ENCODE assay signal across 16 cellular contexts in genomic region chr17:4195306-4195705, GRCh38. TPM values are rescaled to one million over a fixed set of nuclear protein-coding genes. Genes with fewer than 3 reads are reported as not detected.
A peak's percentile ranks its signal among the peaks of the same experiment; 100 is the strongest.
DNase-seq lines count a peak whose midpoint lies in the region; ATAC-seq and TF ChIP-seq lines count a peak whose summit lies in the region.
"Had no signal": no experiment of that assay in that cellular context is flagged by ENCODE, and none has a peak within 500 bp of the region (broad histone marks: within the 10 kb centered on the region; RNA-seq: fewer than 3 reads in every experiment).

No MANE protein-coding gene starts in this region.

- no peak overlapping the region for H4K5ac ChIP-seq in IMR-90 (ENCODE audit: low read depth, low read length)

- H3K4me2 ChIP-seq in IMR-90 (ENCODE audit: low read depth, low read length) (no peak overlapping the region), osteoblast (ENCODE audit: insufficient read depth, low read length) (peak overlapping the region; percentile 71)
- H3K4me2 ChIP-seq: BLaER1 had no signal

- no peak overlapping the region for H3K23ac ChIP-seq in IMR-90 (ENCODE audit: low read depth, low read length)

- H3K9me3 ChIP-seq in IMR-90 (ENCODE audit: control insufficient read depth, insufficient read depth, low read length) (no peaks in the 10 kb centered on the region), osteoblast (ENCODE audit: low read depth, low read length) (no peaks in the 10 kb centered on the region), sigmoid colon (no peaks in the 10 kb centered on the region), lower lobe of right lung (no peaks in the 10 kb centered on the region)
- H3K9me3 ChIP-seq: BLaER1, Peyer's patch had no signal

- H2AFZ ChIP-seq in IMR-90 (replicated peaks; ENCODE audit: low read length, poor library complexity) (no peak overlapping the region), osteoblast (ENCODE audit: low read length) (peak overlapping the region; percentile 54)

- H3K27me3 ChIP-seq in IMR-90 (ENCODE audit: control insufficient read depth, insufficient read depth, low read length) (no peaks in the 10 kb centered on the region), osteoblast (ENCODE audit: insufficient read depth, low read length) (no peaks in the 10 kb centered on the region), sigmoid colon (no peaks in the 10 kb centered on the region), lower lobe of right lung (ENCODE audit: low read depth) (no peaks in the 10 kb centered on the region)
- H3K27me3 ChIP-seq: BLaER1, Peyer's patch had no signal

- no TSS peak for BruUV-seq in IMR-90 (replicated peaks; lab: Mats Ljungman, UMichigan)

- intact Hi-C loops in IMR-90 (cut with micrococcal nuclease) (no loop called here), sigmoid colon (cut with DNase I) (no loop called here), lower lobe of right lung (cut with DNase I) (no loop called here)

- dilution Hi-C loops in IMR-90 (cut with HindIII; ENCODE audit: low sequenced_read_pairs, unreplicated experiment), result no loop called here

- no peak overlapping the region for H2BK120ac ChIP-seq in IMR-90 (ENCODE audit: low read depth, low read length)

- no peak overlapping the region for H2BK20ac ChIP-seq in IMR-90 (ENCODE audit: low read depth, low read length)

- TF ChIP-seq CTCF in IMR-90 (conservative IDR thresholded peaks at IDR 0.05; ENCODE audit: low read depth, low read length) (no peak), cardiac fibroblast (IDR thresholded peaks at IDR 0.05; ENCODE audit: low read depth, low read length) (no peak), osteoblast (IDR thresholded peaks at IDR 0.05; ENCODE audit: extremely low read depth, low read depth, low read length) (no peak), sigmoid colon (IDR thresholded peaks at IDR 0.05) (no peak), lower lobe of right lung (IDR thresholded peaks at IDR 0.05) (no peak)

- H2AK5ac ChIP-seq in IMR-90 (ENCODE audit: low read depth, low read length), result no peak overlapping the region

- H3K4me1 ChIP-seq in IMR-90 (ENCODE audit: control insufficient read depth, insufficient read depth, low read length), result peaks cover 5% of the 10 kb centered on the region
- H3K4me1 ChIP-seq in osteoblast (ENCODE audit: insufficient read depth, low read length), result peaks cover 17% of the 10 kb centered on the region
- peaks cover 0 to 11% (median 3%) of the 10 kb centered on the region in 4 donors for H3K4me1 ChIP-seq in sigmoid colon
- no peaks in the 10 kb centered on the region for H3K4me1 ChIP-seq in lower lobe of right lung
- H3K4me1 ChIP-seq: Peyer's patch had no signal

- H3K27ac ChIP-seq in IMR-90 (ENCODE audit: insufficient read depth, low read length) (no peak overlapping the region), osteoblast (ENCODE audit: low read depth, low read length) (peak overlapping the region; percentile 95), sigmoid colon (peak overlapping the region in 2 of 4 donors; percentile 19 to 25), lower lobe of right lung (no peak overlapping the region)
- H3K27ac ChIP-seq: BLaER1, Peyer's patch had no signal

- no peak overlapping the region for H3K18ac ChIP-seq in IMR-90 (ENCODE audit: low read depth, low read length)

- peaks cover 18% of the 10 kb centered on the region for H4K20me1 ChIP-seq in IMR-90 (ENCODE audit: insufficient read depth, low read length)
- no peaks in the 10 kb centered on the region for H4K20me1 ChIP-seq in osteoblast (ENCODE audit: insufficient read depth, low read length)

- CTCF ChIA-PET in IMR-90 (lab: Yijun Ruan, JAX), result no interaction called here

- H3K4me3 ChIP-seq in IMR-90 (ENCODE audit: insufficient read depth, low read depth, low read length) (no peak overlapping the region), cardiac fibroblast (replicated peaks in 1 of 2; ENCODE audit: low read depth in 2 of 2, low read length in 2 of 2) (no peak overlapping the region), osteoblast (ENCODE audit: insufficient read depth, low read length) (peak overlapping the region; percentile 25), sigmoid colon (no peak overlapping the region), lower lobe of right lung (no peak overlapping the region)
- H3K4me3 ChIP-seq: BLaER1, Peyer's patch had no signal

- H2AK9ac ChIP-seq in IMR-90 (replicated peaks; ENCODE audit: low read depth, low read length, poor library complexity), result peak overlapping the region; percentile 58

- H3K36me3 ChIP-seq in IMR-90 (ENCODE audit: control insufficient read depth, insufficient read depth, low read length) (peaks cover 23% of the 10 kb centered on the region), osteoblast (ENCODE audit: insufficient read depth, low read length) (peaks cover 31% of the 10 kb centered on the region), sigmoid colon (peaks cover 9 to 86% (median 27%) of the 10 kb centered on the region in 4 donors), lower lobe of right lung (peaks cover 62% of the 10 kb centered on the region)

- DNase-seq in Daoy (ENCODE audit: low read depth), result peak; percentile 52
- peak; percentile 82 for DNase-seq in IMR-90
- DNase-seq in cardiac fibroblast (ENCODE audit: low read depth in 2 of 2), result peak; percentile 45 to 88
- peak; percentile 94 for DNase-seq in osteoblast (ENCODE audit: insufficient read length, low spot score, missing footprints)
- DNase-seq in DMS114 treated with DMSO at 0.1 percent for 48 hours (lab: John Stamatoyannopoulos, UW; ENCODE audit: unreplicated experiment), result no peak
- no peak for DNase-seq in sigmoid colon
- DNase-seq in lower lobe of right lung, result no peak
- no peak for DNase-seq in NCI-H510A (lab: John Stamatoyannopoulos, UW)
- DNase-seq: activated naive CD4-positive, alpha-beta T cell; DMS79 treated with DMSO at 0.1 percent for 48 hours; foreskin melanocyte; NCI-H524 treated with DMSO at 0.1 percent for 48 hours; Peyer's patch; right cardiac atrium had no signal

- in situ Hi-C loops in IMR-90 (cut with MboI; ENCODE audit: low sequenced_read_pairs), result no loop called here

- WGBS in IMR-90 (ENCODE audit: extremely low coverage in 2 of 2, insufficient read length in 1 of 2), 2 experiments, result 75% methylated on average over 5 of the region's 10 CpGs; no CpG with 5 or more reads in 1 of the 2 experiments
- WGBS in sigmoid colon, 2 donors, result 90 to 97% methylated on average over 10 of the region's 10 CpGs

- 0 out of 2 replicates have a peak, but pooled peaks cover 2% of the 10 kb centered on the region for H3K9me1 ChIP-seq in IMR-90 (ENCODE audit: insufficient read depth, low read length)

- peak overlapping the region; percentile 19; the same call in 1 of the 2 replicates for H3K14ac ChIP-seq in IMR-90 (replicated peaks; ENCODE audit: low read depth, low read length)

- no peak overlapping the region for H2BK15ac ChIP-seq in IMR-90 (ENCODE audit: low read depth, low read length)

- no peaks in the 10 kb centered on the region for H3K79me2 ChIP-seq in osteoblast (ENCODE audit: insufficient read depth, low read length)

- H3K56ac ChIP-seq in IMR-90 (ENCODE audit: extremely low read depth, insufficient read depth, low read length), result no peak overlapping the region

- TF ChIP-seq RAD21 in IMR-90 (IDR thresholded peaks at IDR 0.05; ENCODE audit: low read length), result no peak

- H3K9ac ChIP-seq in IMR-90 (ENCODE audit: low read depth, low read length), result no peak overlapping the region
- H3K9ac ChIP-seq: BLaER1 had no signal

- TF ChIP-seq POLR2A in IMR-90 (IDR thresholded peaks at IDR 0.05; ENCODE audit: low read depth, low read length), result no peak
- TF ChIP-seq POLR2A in sigmoid colon (IDR thresholded peaks at IDR 0.05), result no peak

- H4K91ac ChIP-seq in IMR-90 (ENCODE audit: insufficient read depth, low read depth, low read length), result peak overlapping the region; percentile 23; the same call in 1 of the 2 replicates

- POLR2A ChIA-PET in IMR-90 (lab: Charles Lee; ENCODE audit: unreplicated experiment), result no interaction called here

- peak; percentile 61 for ATAC-seq in IMR-90 (ENCODE audit: low read depth)
- ATAC-seq in lower lobe of right lung, result no peak
- ATAC-seq: activated CD8-positive, alpha-beta T cell treated with anti-CD3 and anti-CD28 coated beads for 36 hours; right cardiac atrium had no signal

- no peak overlapping the region; the same call in 1 of the 2 replicates for H3K4ac ChIP-seq in IMR-90 (ENCODE audit: low read depth, low read length)

- 0 out of 4 replicates have a peak overlapping the region, but pooled peaks of 1 of the 2 experiments have one; percentile 27 for H4K8ac ChIP-seq in IMR-90 (ENCODE audit: low read depth in 2 of 2, low read length in 2 of 2)

- no peak for TF ChIP-seq EP300 in sigmoid colon (IDR thresholded peaks at IDR 0.05)

- H2BK5ac ChIP-seq in IMR-90 (ENCODE audit: low read depth, low read length, poor library complexity, severe bottlenecking), result peak overlapping the region; percentile 18

- H3K79me1 ChIP-seq in IMR-90 (ENCODE audit: low read depth in 1 of 2, low read length in 2 of 2), result peaks cover 4 to 27% of the 10 kb centered on the region in 2 experiments; a peak in 3 of 4 replicates

TF ChIP-seq in IMR-90, 13 proteins besides CTCF, POLR2A, EP300 and RAD21:
- no peak for TF ChIP-seq CEBPB (IDR thresholded peaks at IDR 0.05; ENCODE audit: low read depth, low read length)
- TF ChIP-seq FOS (IDR thresholded peaks at IDR 0.05; ENCODE audit: low read depth, low read length), result 0 out of 2 replicates have a peak, but pooled peaks have one; percentile 25
TF ChIP-seq in IMR-90: peak in this region for 1.

RNA-seq across cellular contexts. Expression of gene CYB5D2, which starts 52.3 kb away (rescaled TPM):
- 15.8 and 19.2 TPM in 2 replicates for total RNA-seq in Daoy (2014; rRNA removed; shearing (Covaris generic))
- total RNA-seq in IMR-90 (2012; rRNA removed), result 14.7 and 15.2 TPM in 2 replicates
- polyA plus RNA-seq in IMR-90 (2012; rRNA removed), result 22.2 and 23.6 TPM in 2 replicates
- 32.8 and 33.6 TPM in 2 replicates for polyA plus RNA-seq in IMR-90 (2012; cell fraction: cytosol; rRNA removed)
- polyA plus RNA-seq in IMR-90 (2012; cell fraction: nucleus; rRNA removed; ENCODE audit: low replicate concordance), result 9.0 and 14.1 TPM in 2 replicates
- 38.3 and 46.3 TPM in 2 replicates for total RNA-seq in osteoblast
- total RNA-seq in sigmoid colon, result 10 to 100 TPM; 19.3 to 30.0 (median 21.5) TPM
- polyA plus RNA-seq in sigmoid colon, result 10 to 100 TPM; 12.0 to 19.8 (median 12.3) TPM
- total RNA-seq in lower lobe of right lung, result 12.4 TPM

RNA-seq across cellular contexts. Expression of gene ZZEF1, which starts 52.5 kb away (rescaled TPM):
- total RNA-seq in Daoy (2014; rRNA removed; shearing (Covaris generic)), result 11.5 and 18.2 TPM in 2 replicates
- total RNA-seq in IMR-90 (2012; rRNA removed) (32.2 and 34.4 TPM in 2 replicates), osteoblast (46.9 and 52.8 TPM in 2 replicates), sigmoid colon (10 to 100 TPM; 40.0 to 93.9 (median 46.5) TPM), lower lobe of right lung (55.2 TPM)
- polyA plus RNA-seq in IMR-90 (2012; rRNA removed) (11.4 and 13.3 TPM in 2 replicates), sigmoid colon (10 to 100 TPM; 11.4 to 56.0 (median 17.3) TPM)
- 6.0 and 6.6 TPM in 2 replicates for polyA plus RNA-seq in IMR-90 (2012; cell fraction: cytosol; rRNA removed)
- 28.8 and 34.0 TPM in 2 replicates for polyA plus RNA-seq in IMR-90 (2012; cell fraction: nucleus; rRNA removed; ENCODE audit: low replicate concordance)

Comparison
In these comparisons a context has a peak if more than half of its experiments do, and no peak if none do; other contexts are left out.
1. DNase-seq: peak in Daoy (single experiment), IMR-90 (single experiment), cardiac fibroblast (2 of 2) and osteoblast (single experiment); none in DMS114 treated with DMSO at 0.1 percent for 48 hours (single experiment), sigmoid colon (single experiment), lower lobe of right lung (single experiment) and NCI-H510A (single experiment).